Comparison of ENCODE assay signal across 25 cellular contexts in genomic region chr18:37985126-37985525, GRCh38.
DNase-seq lines count a peak whose midpoint lies in the region; TF ChIP-seq lines count a peak whose summit lies in the region.
"Had no signal": no experiment of that assay in that cellular context is flagged by ENCODE, and none has a peak within 500 bp of the region (broad histone marks: within the 10 kb centered on the region; RNA-seq: fewer than 3 reads in every experiment).

No MANE protein-coding gene starts in this region.

- H3K4me3 ChIP-seq in BE2C (ENCODE audit: low read depth, low read length) (no peak overlapping the region), OCI-LY7 (ENCODE audit: low read depth, low read length, poor library complexity, severe bottlenecking) (no peak overlapping the region)
- H3K4me3 ChIP-seq: ascending aorta, left ventricle myocardium inferior, prostate gland, thyroid gland, uterus had no signal

- H3K27me3 ChIP-seq in BE2C, result no peaks in the 10 kb centered on the region
- H3K27me3 ChIP-seq: ascending aorta, neutrophil, thyroid gland, uterus had no signal

- no peaks in the 10 kb centered on the region for H3K79me2 ChIP-seq in OCI-LY7 (ENCODE audit: insufficient read depth, low read depth, low read length)

- intact Hi-C loops in OCI-LY7 (cut with micrococcal nuclease; ENCODE audit: unreplicated experiment), result no loop called here

- H4K20me1 ChIP-seq in OCI-LY7 (ENCODE audit: insufficient read depth, low read length), result no peaks in the 10 kb centered on the region

- H3K27ac Mint-ChIP-seq in nephron progenitor cell, result no peak overlapping the region
- H3K27ac Mint-ChIP-seq: activated naive CD8-positive, alpha-beta T cell treated with anti-CD3 and anti-CD28 coated beads, Interleukin-2, amount 10 ng/mL, durations not matched to agents 7 days and 5 days; CD4-positive, CD25-positive, alpha-beta regulatory T cell had no signal

- POLR2A ChIA-PET in OCI-LY7 (lab: Charles Lee), result interaction anchor here (0.6 kb wide), 1 partner anchor 28 kb away, joined by 3 read pairs; no protein-coding TSS in a partner anchor

- CTCF ChIA-PET in OCI-LY7 (lab: Charles Lee; ENCODE audit: unreplicated experiment), result no interaction called here

- H3K4me1 Mint-ChIP-seq in nephron progenitor cell, result peaks cover 32% of the 10 kb centered on the region
- H3K4me1 Mint-ChIP-seq: activated naive CD8-positive, alpha-beta T cell treated with anti-CD3 and anti-CD28 coated beads, Interleukin-2, amount 10 ng/mL, durations not matched to agents 7 days and 5 days; CD4-positive, CD25-positive, alpha-beta regulatory T cell had no signal

- H3K36me3 ChIP-seq in BE2C (no peaks in the 10 kb centered on the region), OCI-LY7 (ENCODE audit: insufficient read depth, low read length) (no peaks in the 10 kb centered on the region)
- H3K36me3 ChIP-seq: ascending aorta, left ventricle myocardium inferior, neutrophil, prostate gland, thyroid gland, uterus had no signal

- H3K4me3 Mint-ChIP-seq in nephron progenitor cell, result no peak overlapping the region
- H3K4me3 Mint-ChIP-seq: activated naive CD8-positive, alpha-beta T cell treated with anti-CD3 and anti-CD28 coated beads, Interleukin-2, amount 10 ng/mL, durations not matched to agents 7 days and 5 days; activated T-cell treated with anti-CD3 and anti-CD28 coated beads, Interleukin-2, amount 50 U/mL, for 4 hours; CD4-positive, CD25-positive, alpha-beta regulatory T cell had no signal

- BruUV-seq in OCI-LY7 (replicated peaks; lab: Mats Ljungman, UMichigan), result no TSS peak

- H3K9me3 ChIP-seq in BE2C (no peaks in the 10 kb centered on the region), OCI-LY7 (ENCODE audit: low read length) (no peaks in the 10 kb centered on the region)
- H3K9me3 ChIP-seq: ascending aorta, left ventricle myocardium inferior, neutrophil, prostate gland, thyroid gland, uterus had no signal

- no peak overlapping the region for H2AFZ ChIP-seq in OCI-LY7 (ENCODE audit: low read length)

- H3K27ac ChIP-seq in OCI-LY7 (ENCODE audit: low read depth, low read length, poor library complexity, severe bottlenecking), result no peak overlapping the region
- H3K27ac ChIP-seq: ascending aorta, KMS-11, left ventricle myocardium inferior, neutrophil, prostate gland, thyroid gland, uterus had no signal

- TF ChIP-seq CTCF in nephron progenitor cell (IDR thresholded peaks at IDR 0.05), result no peak
- TF ChIP-seq CTCF in BE2C (IDR thresholded peaks at IDR 0.05; ENCODE audit: low read depth, low read length), result no peak
- TF ChIP-seq CTCF in OCI-LY7 (conservative IDR thresholded peaks at IDR 0.05; ENCODE audit: low read length), result no peak

- no peaks in the 10 kb centered on the region for H3K36me3 Mint-ChIP-seq in nephron progenitor cell (ENCODE audit: low read depth)
- H3K36me3 Mint-ChIP-seq: activated naive CD8-positive, alpha-beta T cell treated with anti-CD3 and anti-CD28 coated beads, Interleukin-2, amount 10 ng/mL, durations not matched to agents 7 days and 5 days; CD4-positive, CD25-positive, alpha-beta regulatory T cell had no signal

- peaks cover 3% of the 10 kb centered on the region for H3K27me3 Mint-ChIP-seq in nephron progenitor cell (ENCODE audit: low read depth, poor library complexity)
- H3K27me3 Mint-ChIP-seq: activated naive CD8-positive, alpha-beta T cell treated with anti-CD3 and anti-CD28 coated beads, Interleukin-2, amount 10 ng/mL, durations not matched to agents 7 days and 5 days; CD4-positive, CD25-positive, alpha-beta regulatory T cell had no signal

- no peak overlapping the region for H3K4me2 ChIP-seq in OCI-LY7 (ENCODE audit: low read length)
- H3K4me2 ChIP-seq: KMS-11 had no signal

- DNase-seq in NCI-H2107 treated with DMSO at 0.1 percent for 48 hours (lab: John Stamatoyannopoulos, UW; ENCODE audit: unreplicated experiment) (peak; percentile 27), NCI-H2107 (lab: John Stamatoyannopoulos, UW) (no peak), NCI-H1436 treated with DMSO at 0.1 percent for 48 hours (lab: John Stamatoyannopoulos, UW) (peak; percentile 7), ecto neural progenitor cell (ENCODE audit: low spot score) (peak; percentile 55), nephron progenitor cell (peak; percentile 16), BE2C (no peak), globus pallidus (ENCODE audit: low spot score) (no peak), OCI-LY7 (ENCODE audit: low spot score) (no peak)
- DNase-seq: activated gamma-delta T cell; activated naive CD8-positive, alpha-beta T cell treated with anti-CD3 and anti-CD28 coated beads, Interleukin-2, amount 10 ng/mL, durations not matched to agents 7 days and 5 days; activated T-cell treated with anti-CD3 and anti-CD28 coated beads, Interleukin-2, amount 50 U/mL, for 4 hours; Calu3; CD4-positive, CD25-positive, alpha-beta regulatory T cell; GOT3; left ventricle myocardium inferior; NCI-H2171 treated with DMSO at 0.1 percent for 48 hours; NCI-H526 treated with DMSO at 0.1 percent for 48 hours; PC-3; stimulated activated CD4-positive, alpha-beta T cell treated with anti-CD3 and anti-CD28 coated beads, Interleukin-4, amount 100 ng/mL, for 1 hour; thyroid gland; uterus had no signal

- H3K9me2 ChIP-seq in OCI-LY7 (ENCODE audit: insufficient read depth, low read length), result no peaks in the 10 kb centered on the region

- H3K4me1 ChIP-seq in BE2C (no peaks in the 10 kb centered on the region), OCI-LY7 (ENCODE audit: insufficient read depth, low read length, poor library complexity, severe bottlenecking) (no peaks in the 10 kb centered on the region)
- H3K4me1 ChIP-seq: ascending aorta, left ventricle myocardium inferior, prostate gland, thyroid gland, uterus had no signal

- H3K9me3 Mint-ChIP-seq in nephron progenitor cell, result no peaks in the 10 kb centered on the region

Comparison
In these comparisons a context has a peak if more than half of its experiments do, and no peak if none do; other contexts are left out.
1. DNase-seq: peak in NCI-H2107 treated with DMSO at 0.1 percent for 48 hours (single experiment), NCI-H1436 treated with DMSO at 0.1 percent for 48 hours (single experiment), ecto neural progenitor cell (single experiment) and nephron progenitor cell (single experiment); none in NCI-H2107 (single experiment), BE2C (single experiment), globus pallidus (single experiment) and OCI-LY7 (single experiment).